1 cellular context compared by ENCODE assay signal in genomic region chr12:103840881-103841689, GRCh38.
TF ChIP-seq lines count a peak whose summit lies in the region.

Gene NT5DC3 (minus strand): TSS chr12:103841234. CDS start chr12:103841156, 78 bp downstream.

TF ChIP-seq in HEK293, 187 proteins besides CTCF, POLR2A, EP300 and RAD21 (continued from another document and continues in another):
- TF ChIP-seq HIC1 (tag by site-specific recombination; IDR thresholded peaks at IDR 0.05) (0 out of 2 replicates have a peak, but pooled peaks have one; percentile 44), ZNF37A (tag by site-specific recombination; IDR thresholded peaks at IDR 0.05) (0 out of 2 replicates have a peak, but pooled peaks have one; percentile 2), ZNF843 (tag by site-specific recombination; IDR thresholded peaks at IDR 0.05) (no peak), ZNF202 (tag by site-specific recombination; IDR thresholded peaks at IDR 0.05; ENCODE audit: borderline replicate concordance) (no peak), ZSCAN23 (tag by site-specific recombination; IDR thresholded peaks at IDR 0.05) (no peak), OVOL3 (tag by site-specific recombination; IDR thresholded peaks at IDR 0.05) (no peak), ZNF10 (tag by site-specific recombination; IDR thresholded peaks at IDR 0.05) (peak; percentile 96), KLF8 (tag by site-specific recombination; IDR thresholded peaks at IDR 0.05) (peak; percentile 55; the same call in 1 of the 2 replicates), SP2 (tag by site-specific recombination; IDR thresholded peaks at IDR 0.05) (peak; percentile 56), ZNF555 (tag by site-specific recombination; conservative IDR thresholded peaks at IDR 0.05) (no peak), ZNF580 (tag by site-specific recombination; IDR thresholded peaks at IDR 0.05) (no peak), ZNF366 (tag by site-specific recombination; conservative IDR thresholded peaks at IDR 0.05) (no peak), ZNF2 (tag by site-specific recombination; IDR thresholded peaks at IDR 0.05) (no peak), ZNF830 (tag by site-specific recombination; IDR thresholded peaks at IDR 0.05; ENCODE audit: low read depth) (no peak), ZNF354C (tag by site-specific recombination; IDR thresholded peaks at IDR 0.05; ENCODE audit: borderline replicate concordance, low read depth) (no peak), KLF9 (tag by site-specific recombination; IDR thresholded peaks at IDR 0.05; ENCODE audit: low read depth) (peak; percentile 85), ZBTB20 (tag by site-specific recombination; IDR thresholded peaks at IDR 0.05) (peak; percentile 84; the same call in 1 of the 2 replicates), ZNF501 (tag by site-specific recombination; IDR thresholded peaks at IDR 0.05) (0 out of 2 replicates have a peak, but pooled peaks have one; percentile 16), ZNF169 (tag by site-specific recombination; IDR thresholded peaks at IDR 0.05) (no peak), HOXA7 (CRISPR knock-in tag; IDR thresholded peaks at IDR 0.05; ENCODE audit: borderline replicate concordance) (no peak), ZBTB1 (tag by site-specific recombination; IDR thresholded peaks at IDR 0.05) (no peak), ZNF335 (tag by site-specific recombination; conservative IDR thresholded peaks at IDR 0.05) (0 out of 2 replicates have a peak, but pooled peaks have one; percentile 3), ZSCAN30 (tag by site-specific recombination; IDR thresholded peaks at IDR 0.05) (peak; percentile 59; the same call in 1 of the 2 replicates), ZNF114 (tag by site-specific recombination; IDR thresholded peaks at IDR 0.05) (no peak), ZNF426 (tag by site-specific recombination; IDR thresholded peaks at IDR 0.05) (no peak), ZNF48 (tag by site-specific recombination; IDR thresholded peaks at IDR 0.05) (no peak), IKZF3 (tag by site-specific recombination; IDR thresholded peaks at IDR 0.05) (no peak), HOXC10 (CRISPR knock-in tag; IDR thresholded peaks at IDR 0.05) (no peak), TCF7L2 (IDR thresholded peaks at IDR 0.05; ENCODE audit: borderline replicate concordance, low read depth, low read length) (no peak), ZNF146 (tag by site-specific recombination; IDR thresholded peaks at IDR 0.05) (no peak), ZNF248 (tag by site-specific recombination; IDR thresholded peaks at IDR 0.05) (no peak), YY2 (tag by site-specific recombination; IDR thresholded peaks at IDR 0.05) (no peak), ZNF654 (tag by site-specific recombination; IDR thresholded peaks at IDR 0.05; ENCODE audit: low read depth) (no peak), BCL11A (tag by site-specific recombination; IDR thresholded peaks at IDR 0.05; ENCODE audit: low read depth) (peak; percentile 25; the same call in 1 of the 2 replicates), KLF10 (tag by site-specific recombination; IDR thresholded peaks at IDR 0.05) (peak; percentile 63; the same call in 1 of the 2 replicates), MEIS1 (CRISPR knock-in tag; IDR thresholded peaks at IDR 0.05; ENCODE audit: borderline replicate concordance) (no peak), SP7 (tag by site-specific recombination; IDR thresholded peaks at IDR 0.05) (no peak), ZBTB7A (tag by site-specific recombination; IDR thresholded peaks at IDR 0.05; ENCODE audit: low read depth) (no peak), ZNF311 (tag by site-specific recombination; IDR thresholded peaks at IDR 0.05; ENCODE audit: borderline replicate concordance) (no peak), ZNF677 (tag by site-specific recombination; IDR thresholded peaks at IDR 0.05) (peak; percentile 67; the same call in 1 of the 2 replicates), ZNF302 (tag by site-specific recombination; IDR thresholded peaks at IDR 0.05; ENCODE audit: low read depth) (no peak), GLIS1 (tag by site-specific recombination; IDR thresholded peaks at IDR 0.05) (peak; percentile 78), SCRT2 (tag by site-specific recombination; IDR thresholded peaks at IDR 0.05) (peak; percentile 64), PRDM6 (tag by site-specific recombination; IDR thresholded peaks at IDR 0.05) (no peak), ZNF26 (tag by site-specific recombination; IDR thresholded peaks at IDR 0.05) (no peak), ZNF701 (tag by site-specific recombination; IDR thresholded peaks at IDR 0.05) (no peak), ZNF394 (tag by site-specific recombination; IDR thresholded peaks at IDR 0.05; ENCODE audit: borderline replicate concordance) (no peak), GLI2 (tag by site-specific recombination; IDR thresholded peaks at IDR 0.05; ENCODE audit: borderline replicate concordance, low read depth) (no peak), ZNF670 (tag by site-specific recombination; IDR thresholded peaks at IDR 0.05; ENCODE audit: low read depth) (no peak), ZNF792 (tag by site-specific recombination; IDR thresholded peaks at IDR 0.05) (no peak), OSR2 (tag by site-specific recombination; IDR thresholded peaks at IDR 0.05) (peak; percentile 50; the same call in 1 of the 2 replicates), ZNF518A (tag by site-specific recombination; conservative IDR thresholded peaks at IDR 0.05; ENCODE audit: low read depth) (no peak), ZNF214 (tag by site-specific recombination; IDR thresholded peaks at IDR 0.05; ENCODE audit: borderline replicate concordance) (no peak), GLI4 (tag by site-specific recombination; IDR thresholded peaks at IDR 0.05) (no peak), BCL6B (tag by site-specific recombination; IDR thresholded peaks at IDR 0.05) (no peak), ZNF514 (tag by site-specific recombination; IDR thresholded peaks at IDR 0.05) (no peak), PATZ1 (tag by site-specific recombination; IDR thresholded peaks at IDR 0.05) (peak; percentile 84), ZNF660 (tag by site-specific recombination; IDR thresholded peaks at IDR 0.05) (peak; percentile 39; the same call in 1 of the 2 replicates), ZNF692 (tag by site-specific recombination; IDR thresholded peaks at IDR 0.05) (peak; percentile 28; the same call in 1 of the 2 replicates)
